In the genomic region with DNA sequence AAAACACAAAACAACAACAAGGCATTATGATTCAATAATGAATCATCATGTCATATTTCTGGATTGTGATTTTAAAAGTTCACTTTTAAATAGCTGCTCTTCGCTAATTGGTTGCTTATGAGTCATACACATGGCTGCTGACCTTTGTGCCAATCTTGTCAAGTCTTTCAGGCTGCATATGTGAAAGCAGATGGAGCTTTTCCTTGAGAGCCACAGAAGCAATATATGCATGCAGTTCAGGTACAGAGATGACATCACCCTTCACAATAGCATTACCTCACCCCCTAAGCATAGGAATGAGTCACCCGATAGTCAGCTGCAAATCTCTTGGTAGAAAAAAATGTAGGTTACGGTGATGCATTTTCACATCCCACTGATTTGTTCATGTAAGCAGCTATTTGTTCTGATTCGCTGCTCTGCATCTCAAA, we compare ENCODE assay signal across 8 cellular contexts. TPM values are rescaled to one million over a fixed set of nuclear protein-coding genes. Genes with fewer than 3 reads are reported as not detected.
A peak's percentile ranks its signal among the peaks of the same experiment; 100 is the strongest.
DNase-seq lines count a peak whose midpoint lies in the region; ATAC-seq and TF ChIP-seq lines count a peak whose summit lies in the region.
"Had no signal": no experiment of that assay in that cellular context is flagged by ENCODE, and none has a peak within 500 bp of the region (broad histone marks: within the 10 kb centered on the region; RNA-seq: fewer than 3 reads in every experiment).

No MANE protein-coding gene starts in this region.

- H4K5ac ChIP-seq in IMR-90 (ENCODE audit: low read depth, low read length): no peak overlapping the region

- no peak overlapping the region for H3K18ac ChIP-seq in IMR-90 (ENCODE audit: low read depth, low read length)

- H3K9ac ChIP-seq in IMR-90 (ENCODE audit: low read depth, low read length): no peak overlapping the region

- TF ChIP-seq CTCF in GM06990 (IDR thresholded peaks at IDR 0.05; ENCODE audit: insufficient read depth, low read length, poor library complexity, severe bottlenecking) (no peak), IMR-90 (conservative IDR thresholded peaks at IDR 0.05; ENCODE audit: low read depth, low read length) (no peak), astrocyte of the cerebellum (IDR thresholded peaks at IDR 0.05; ENCODE audit: low read depth, low read length, missing control alignments) (no peak)

- H3K4me2 ChIP-seq in IMR-90 (ENCODE audit: low read depth, low read length): no peak overlapping the region

- peaks cover 25 to 53% of the 10 kb centered on the region in 2 experiments for H3K79me1 ChIP-seq in IMR-90 (ENCODE audit: low read depth in 1 of 2, low read length in 2 of 2)

- no peak overlapping the region for H4K91ac ChIP-seq in IMR-90 (ENCODE audit: insufficient read depth, low read depth, low read length)

- H4K8ac ChIP-seq in IMR-90 (ENCODE audit: low read depth in 2 of 2, low read length in 2 of 2): no peak overlapping the region

- DNase-seq in GM06990 (ENCODE audit: extremely low read depth, insufficient read length): peak; percentile 86
- peak; percentile 99 for DNase-seq in IMR-90
- peak; percentile 63 to 89 for DNase-seq in SJSA1 (ENCODE audit: low read depth in 1 of 2, low spot score in 2 of 2)
- DNase-seq in astrocyte of the cerebellum (ENCODE audit: low read depth): peak; percentile 95
- DNase-seq in iPS DF 19.7 (ENCODE audit: low read depth, low spot score): peak; percentile 73
- peak; percentile 13 to 44 (median 20) for DNase-seq in stimulated activated CD4-positive, alpha-beta T cell treated with anti-CD3 and anti-CD28 coated beads, Interleukin-12 subunit alpha, Interleukin-12 subunit beta, amount 100 ng/mL, for 48 hours (ENCODE audit: low read depth in 2 of 3, low spot score in 1 of 3)

- H3K23ac ChIP-seq in IMR-90 (ENCODE audit: low read depth, low read length): no peak overlapping the region

- peaks cover 21% of the 10 kb centered on the region; the same call in 1 of the 2 replicates for H4K20me1 ChIP-seq in IMR-90 (ENCODE audit: insufficient read depth, low read length)

- H2BK120ac ChIP-seq in IMR-90 (ENCODE audit: low read depth, low read length): no peak overlapping the region

- TF ChIP-seq RAD21 in IMR-90 (IDR thresholded peaks at IDR 0.05; ENCODE audit: low read length): no peak

- H3K27me3 ChIP-seq in GM06990 (replicated peaks; ENCODE audit: control insufficient read depth, insufficient read depth, low read length) (no peaks in the 10 kb centered on the region), IMR-90 (ENCODE audit: control insufficient read depth, insufficient read depth, low read length) (no peaks in the 10 kb centered on the region), SJSA1 (replicated peaks) (no peaks in the 10 kb centered on the region)
- H3K27me3 ChIP-seq: neutrophil had no signal

- peaks cover 13% of the 10 kb centered on the region for H3K9me1 ChIP-seq in IMR-90 (ENCODE audit: insufficient read depth, low read length)

- WGBS in IMR-90 (ENCODE audit: extremely low coverage in 2 of 2, insufficient read length in 1 of 2), 2 experiments: no CpG with 5 or more reads among the region's 4 CpGs

- no peak overlapping the region for H3K56ac ChIP-seq in IMR-90 (ENCODE audit: extremely low read depth, insufficient read depth, low read length)

- no TSS peak for BruUV-seq in IMR-90 (replicated peaks; lab: Mats Ljungman, UMichigan)

- no peak overlapping the region for H2AK9ac ChIP-seq in IMR-90 (replicated peaks; ENCODE audit: low read depth, low read length, poor library complexity)

- no peak overlapping the region for H3K4me3 ChIP-seq in GM06990 (replicated peaks; ENCODE audit: low read depth, low read length)
- no peak overlapping the region for H3K4me3 ChIP-seq in IMR-90 (ENCODE audit: insufficient read depth, low read depth, low read length)
- no peak overlapping the region for H3K4me3 ChIP-seq in SJSA1
- no peak overlapping the region for H3K4me3 ChIP-seq in astrocyte of the cerebellum (ENCODE audit: low read depth, low read length)

- dilution Hi-C loops in IMR-90 (cut with HindIII; ENCODE audit: low sequenced_read_pairs, unreplicated experiment): no loop called here

- in situ Hi-C loops in IMR-90 (cut with MboI; ENCODE audit: low sequenced_read_pairs) (no loop called here), astrocyte of the cerebellum (cut with HindIII; ENCODE audit: low sequenced_read_pairs) (loop anchor here (10.0 kb wide), 1 partner anchor 55 kb away; no protein-coding TSS in a partner anchor)

- no peak overlapping the region for H2AK5ac ChIP-seq in IMR-90 (ENCODE audit: low read depth, low read length)

- no peak overlapping the region for H3K27ac ChIP-seq in IMR-90 (ENCODE audit: insufficient read depth, low read length)
- peak overlapping the region; percentile 59 for H3K27ac ChIP-seq in SJSA1
- H3K27ac ChIP-seq: neutrophil had no signal

- no peak overlapping the region for H2AFZ ChIP-seq in IMR-90 (replicated peaks; ENCODE audit: low read length, poor library complexity)

- intact Hi-C loops in IMR-90 (cut with micrococcal nuclease): loop anchor here (5.0 kb wide), 1 partner anchor 57 kb away; no protein-coding TSS in a partner anchor

- H3K4me1 ChIP-seq in IMR-90 (ENCODE audit: control insufficient read depth, insufficient read depth, low read length) (peaks cover 9% of the 10 kb centered on the region), SJSA1 (replicated peaks) (peaks cover 25% of the 10 kb centered on the region)

- no peak for TF ChIP-seq POLR2A in IMR-90 (IDR thresholded peaks at IDR 0.05; ENCODE audit: low read depth, low read length)

- no peak overlapping the region for H2BK15ac ChIP-seq in IMR-90 (ENCODE audit: low read depth, low read length)

- H3K36me3 ChIP-seq in GM06990 (ENCODE audit: control insufficient read depth, insufficient read depth, low read length) (no peaks in the 10 kb centered on the region; the same call in none of the 2 replicates), IMR-90 (ENCODE audit: control insufficient read depth, insufficient read depth, low read length) (no peaks in the 10 kb centered on the region), SJSA1 (no peaks in the 10 kb centered on the region)
- H3K36me3 ChIP-seq: neutrophil had no signal

- POLR2A ChIA-PET in IMR-90 (lab: Charles Lee; ENCODE audit: unreplicated experiment): no interaction called here

- H3K9me3 ChIP-seq in IMR-90 (ENCODE audit: control insufficient read depth, insufficient read depth, low read length): no peaks in the 10 kb centered on the region
- no peaks in the 10 kb centered on the region for H3K9me3 ChIP-seq in SJSA1 (replicated peaks)
- H3K9me3 ChIP-seq: neutrophil had no signal

- no peak overlapping the region for H2BK5ac ChIP-seq in IMR-90 (ENCODE audit: low read depth, low read length, poor library complexity, severe bottlenecking)

- no peak overlapping the region for H3K14ac ChIP-seq in IMR-90 (replicated peaks; ENCODE audit: low read depth, low read length)

- CTCF ChIA-PET in IMR-90 (lab: Yijun Ruan, JAX): interaction anchor here (1.2 kb wide), 1 partner anchor 9 kb away, joined by 3 read pairs; no protein-coding TSS in a partner anchor

- H3K4ac ChIP-seq in IMR-90 (ENCODE audit: low read depth, low read length): no peak overlapping the region

- peak; percentile 98 for ATAC-seq in GM21825 (IDR thresholded peaks at IDR 0.05; ENCODE audit: unreplicated experiment)
- peak; percentile 80 for ATAC-seq in IMR-90 (ENCODE audit: low read depth)

- H2BK20ac ChIP-seq in IMR-90 (ENCODE audit: low read depth, low read length): no peak overlapping the region

TF ChIP-seq in IMR-90, 13 proteins besides CTCF, POLR2A, EP300 and RAD21:
- TF ChIP-seq, protein P1, sequence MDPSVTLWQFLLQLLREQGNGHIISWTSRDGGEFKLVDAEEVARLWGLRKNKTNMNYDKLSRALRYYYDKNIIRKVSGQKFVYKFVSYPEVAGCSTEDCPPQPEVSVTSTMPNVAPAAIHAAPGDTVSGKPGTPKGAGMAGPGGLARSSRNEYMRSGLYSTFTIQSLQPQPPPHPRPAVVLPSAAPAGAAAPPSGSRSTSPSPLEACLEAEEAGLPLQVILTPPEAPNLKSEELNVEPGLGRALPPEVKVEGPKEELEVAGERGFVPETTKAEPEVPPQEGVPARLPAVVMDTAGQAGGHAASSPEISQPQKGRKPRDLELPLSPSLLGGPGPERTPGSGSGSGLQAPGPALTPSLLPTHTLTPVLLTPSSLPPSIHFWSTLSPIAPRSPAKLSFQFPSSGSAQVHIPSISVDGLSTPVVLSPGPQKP (IDR thresholded peaks at IDR 0.05; ENCODE audit: borderline replicate concordance, low read depth, low read length): no peak
- no peak for TF ChIP-seq SMC3 (IDR thresholded peaks at IDR 0.05; ENCODE audit: low read depth, low read length)
- TF ChIP-seq BHLHE40 (IDR thresholded peaks at IDR 0.05; ENCODE audit: low read depth, low read length): peak; percentile 10; the same call in 1 of the 2 replicates
- no peak for TF ChIP-seq MAFK (IDR thresholded peaks at IDR 0.05; ENCODE audit: low read depth, low read length)
- no peak for TF ChIP-seq USF2 (IDR thresholded peaks at IDR 0.05; ENCODE audit: low read depth, low read length)
- no peak for TF ChIP-seq MAZ (IDR thresholded peaks at IDR 0.05; ENCODE audit: borderline replicate concordance, low read depth, low read length)
- peak; percentile 93 for TF ChIP-seq FOS (IDR thresholded peaks at IDR 0.05; ENCODE audit: low read depth, low read length)
- no peak for TF ChIP-seq NFE2L2 (IDR thresholded peaks at IDR 0.05; ENCODE audit: low read depth, low read length)
- no peak for TF ChIP-seq MXI1 (IDR thresholded peaks at IDR 0.05; ENCODE audit: borderline replicate concordance, low read depth, low read length)
- no peak for TF ChIP-seq RCOR1 (IDR thresholded peaks at IDR 0.05; ENCODE audit: insufficient replicate concordance, low read length)
- no peak for TF ChIP-seq RFX5 (IDR thresholded peaks at IDR 0.05; ENCODE audit: low read depth, low read length)
- TF ChIP-seq CEBPB (IDR thresholded peaks at IDR 0.05; ENCODE audit: low read depth, low read length): peak; percentile 66
- TF ChIP-seq CHD1 (IDR thresholded peaks at IDR 0.05; ENCODE audit: low read depth, low read length): no peak

RNA-seq across cellular contexts. Expression of gene EIF2AK3, which starts 27.2 kb away (rescaled TPM):
- total RNA-seq in IMR-90 (2012; rRNA removed): 20.3 and 22.8 TPM in 2 replicates
- 5.3 and 7.9 TPM in 2 replicates for polyA plus RNA-seq in IMR-90 (2012; rRNA removed)
- 1.3 and 2.0 TPM in 2 replicates for polyA plus RNA-seq in IMR-90 (2012; cell fraction: cytosol; rRNA removed)
- polyA plus RNA-seq in IMR-90 (2012; cell fraction: nucleus; rRNA removed; ENCODE audit: low replicate concordance): 2.4 and 29.3 TPM in 2 replicates
- 15.0 and 25.3 TPM in 2 replicates for total RNA-seq in SJSA1 (2014; rRNA removed; shearing (Covaris generic))

Comparison
In these comparisons a context has a peak if more than half of its experiments do, and no peak if none do; other contexts are left out.
1. DNase-seq: peak in every context shown above with its lines; median percentile 99 in IMR-90; 95 in astrocyte of the cerebellum; 86 in GM06990; 76 in SJSA1; 73 in iPS DF 19.7; 20 in stimulated activated CD4-positive, alpha-beta T cell treated with anti-CD3 and anti-CD28 coated beads, Interleukin-12 subunit alpha, Interleukin-12 subunit beta, amount 100 ng/mL, for 48 hours.